ENCODE assay signal across 11 cellular contexts in genomic region chr16:57622361-57623250, GRCh38. TPM values are rescaled to one million over a fixed set of nuclear protein-coding genes. Genes with fewer than 3 reads are reported as not detected.
DNase-seq lines count a peak whose midpoint lies in the region; ATAC-seq and TF ChIP-seq lines count a peak whose summit lies in the region.
"Had no signal": no experiment of that assay in that cellular context is flagged by ENCODE, and none has a peak within 500 bp of the region (broad histone marks: within the 10 kb centered on the region; RNA-seq: fewer than 3 reads in every experiment).

No MANE protein-coding gene starts in this region.

- no peaks in the 10 kb centered on the region for H3K9me3 Mint-ChIP-seq in type B pancreatic cell
- H3K9me3 Mint-ChIP-seq: T-helper 1 cell treated with Interleukin-12 subunit alpha and Interleukin-12 subunit beta and Interleukin-4 antibody, amounts not matched to agents 30 μg/mL and 1 μg/mL, for 36 hours had no signal

- no peaks in the 10 kb centered on the region for H3K36me3 ChIP-seq in mucosa of descending colon (ENCODE audit: low read depth)

- intact Hi-C loops in mucosa of descending colon (cut with DNase I, micrococcal nuclease) = no loop called here

- no peaks in the 10 kb centered on the region for H3K36me3 Mint-ChIP-seq in type B pancreatic cell
- H3K36me3 Mint-ChIP-seq: activated naive CD8-positive, alpha-beta T cell had no signal

- no peak for ATAC-seq in mucosa of descending colon

- peak; percentile 17 for DNase-seq in DMS79 treated with DMSO at 0.1 percent for 48 hours (lab: John Stamatoyannopoulos, UW)
- DNase-seq in DMS79 (lab: John Stamatoyannopoulos, UW) = no peak
- DNase-seq in choroid plexus epithelial cell (ENCODE audit: low read depth) = peak; percentile 44
- DNase-seq in mucosa of descending colon = peak in 2 of 3 donors; percentile 40 to 57
- DNase-seq in type B pancreatic cell (ENCODE audit: extremely low spot score, unreplicated experiment) = no peak
- no peak for DNase-seq in mesenteric fat pad (ENCODE audit: low spot score)
- DNase-seq in stimulated activated CD4-positive, alpha-beta T cell treated with anti-CD3 and anti-CD28 coated beads, Interleukin-2, amount 100 ng/mL, for 48 hours = no peak
- no peak for DNase-seq in NCI-H510A (lab: John Stamatoyannopoulos, UW)
- DNase-seq: NCI-H1105 had no signal

- peaks cover 3% of the 10 kb centered on the region for H3K27me3 Mint-ChIP-seq in type B pancreatic cell
- H3K27me3 Mint-ChIP-seq: activated naive CD8-positive, alpha-beta T cell had no signal

- peak overlapping the region; percentile 86 for H3K27ac Mint-ChIP-seq in type B pancreatic cell
- H3K27ac Mint-ChIP-seq: activated naive CD8-positive, alpha-beta T cell; T-helper 1 cell treated with Interleukin-12 subunit alpha and Interleukin-12 subunit beta and Interleukin-4 antibody, amounts not matched to agents 30 μg/mL and 1 μg/mL, for 36 hours had no signal

- H3K9me3 ChIP-seq in mucosa of descending colon = no peaks in the 10 kb centered on the region

- peaks cover 52% of the 10 kb centered on the region for H3K4me1 Mint-ChIP-seq in type B pancreatic cell (ENCODE audit: unreplicated experiment)

- TF ChIP-seq CTCF in choroid plexus epithelial cell (conservative IDR thresholded peaks at IDR 0.05; ENCODE audit: low read depth, low read length) (no peak), mucosa of descending colon (IDR thresholded peaks at IDR 0.05) (no peak), type B pancreatic cell (conservative IDR thresholded peaks at IDR 0.05) (no peak)

- H3K4me1 ChIP-seq in mucosa of descending colon (ENCODE audit: low read depth) = peaks cover 25% of the 10 kb centered on the region

- H3K4me3 ChIP-seq in choroid plexus epithelial cell (ENCODE audit: low read depth, low read length) (no peak overlapping the region), mucosa of descending colon (no peak overlapping the region)

- peak overlapping the region; percentile 30 for H3K4me3 Mint-ChIP-seq in type B pancreatic cell
- H3K4me3 Mint-ChIP-seq: activated naive CD8-positive, alpha-beta T cell; T-helper 1 cell treated with Interleukin-12 subunit alpha and Interleukin-12 subunit beta and Interleukin-4 antibody, amounts not matched to agents 30 μg/mL and 1 μg/mL, for 36 hours had no signal

RNA-seq across cellular contexts. Expression of gene ADGRG1, which starts 5.8 kb away (rescaled TPM):
- total RNA-seq in mucosa of descending colon = 100 to 1,000 TPM in 1 of 3 donors, 10 to 100 TPM in 2; 37.0 to 104 (median 98.4) TPM
- 41.1 and 61.0 TPM in 2 replicates for total RNA-seq in type B pancreatic cell (ENCODE audit: low replicate concordance)
- 96.3 TPM for total RNA-seq in mesenteric fat pad

RNA-seq across cellular contexts. Expression of gene ADGRG3, which starts 45.5 kb away (rescaled TPM):
- total RNA-seq in mucosa of descending colon = 1 to 10 TPM in 2 of 3 donors, under 1 TPM in 1; 0.84 to 3.4 (median 1.8) TPM
- total RNA-seq in type B pancreatic cell (ENCODE audit: low replicate concordance) = not detected in 2 replicates
- total RNA-seq in mesenteric fat pad = 13.3 TPM

Comparison
In these comparisons a context has a peak if more than half of its experiments do, and no peak if none do; other contexts are left out.
1. DNase-seq: peak in DMS79 treated with DMSO at 0.1 percent for 48 hours (single experiment), choroid plexus epithelial cell (single experiment) and mucosa of descending colon (2 of 3); none in DMS79 (single experiment), type B pancreatic cell (single experiment), mesenteric fat pad (single experiment), stimulated activated CD4-positive, alpha-beta T cell treated with anti-CD3 and anti-CD28 coated beads, Interleukin-2, amount 100 ng/mL, for 48 hours (0 of 2) and NCI-H510A (single experiment).